1 cellular context compared by ENCODE assay signal in genomic region chr17:7479139-7479388, GRCh38.
TF ChIP-seq lines count a peak whose summit lies in the region.

No MANE protein-coding gene starts in this region.

TF ChIP-seq in K562, 482 proteins besides CTCF, POLR2A, EP300 and RAD21:
- TF ChIP-seq KDM4B (IDR thresholded peaks at IDR 0.05; ENCODE audit: borderline replicate concordance in 2 of 2, low read depth in 1 of 2) (0 out of 4 replicates have a peak, but pooled peaks of 1 of the 2 experiments have one; percentile 12), GABPB1 (CRISPR knock-in tag; IDR thresholded peaks at IDR 0.05) (no peak), MAZ (CRISPR knock-in tag; conservative IDR thresholded peaks at IDR 0.05 in 1 of 2, IDR thresholded peaks at IDR 0.05 in 1 of 2) (0 out of 4 replicates have a peak, but pooled peaks of 1 of the 2 experiments have one; percentile 13), ZBTB7A (IDR thresholded peaks at IDR 0.05; ENCODE audit: borderline replicate concordance, control insufficient read depth, low read depth, low read length) (peak; percentile 29; the same call in 1 of the 2 replicates), TFAP4 (CRISPR knock-in tag; IDR thresholded peaks at IDR 0.05; ENCODE audit: borderline replicate concordance) (peak; percentile 8; the same call in 1 of the 2 replicates), ZNF431 (CRISPR knock-in tag; IDR thresholded peaks at IDR 0.05) (no peak), ZNF589 (CRISPR knock-in tag; IDR thresholded peaks at IDR 0.05; ENCODE audit: low read depth) (0 out of 2 replicates have a peak, but pooled peaks have one; percentile 10), TGIF2 (CRISPR knock-in tag; IDR thresholded peaks at IDR 0.05) (0 out of 2 replicates have a peak, but pooled peaks have one; percentile 15), E2F3 (CRISPR knock-in tag; IDR thresholded peaks at IDR 0.05) (no peak)
